1 cellular context compared by ENCODE assay signal in the genomic region with DNA sequence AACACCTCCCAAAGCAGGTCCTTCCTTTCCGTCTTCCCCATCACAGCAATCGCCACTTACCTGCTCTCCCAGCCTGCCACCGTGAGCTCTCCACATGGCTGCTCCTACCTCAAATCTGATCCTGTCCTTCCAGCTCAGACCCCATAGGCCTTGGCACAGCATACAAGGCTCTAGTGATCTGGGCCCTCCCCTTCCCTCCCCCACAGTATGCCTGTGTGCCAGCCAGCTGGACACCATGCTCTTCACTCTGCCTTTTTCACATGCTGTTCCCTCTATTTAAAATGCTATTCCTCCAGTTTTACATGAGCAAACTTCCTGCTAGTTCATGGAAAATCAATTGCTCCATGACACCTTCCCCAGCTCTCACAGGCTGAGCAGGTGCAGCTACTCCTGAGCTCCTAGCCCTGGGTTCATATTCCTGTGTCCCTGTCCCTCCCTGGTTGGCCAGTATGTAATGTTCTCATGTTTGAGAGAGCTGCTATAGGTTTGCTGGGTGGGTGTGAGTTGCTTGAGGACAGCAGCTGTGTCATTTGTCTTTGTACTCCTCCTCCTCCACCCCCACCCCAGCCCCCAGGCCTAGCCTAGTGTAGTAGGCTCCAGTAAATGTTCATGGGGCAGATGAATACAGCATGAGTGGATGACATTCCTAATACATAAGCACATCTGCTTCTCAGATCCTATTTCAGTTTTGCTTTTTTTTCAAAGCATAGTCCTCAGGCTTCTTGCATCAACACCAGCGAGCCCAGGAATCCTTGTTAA.
TF ChIP-seq lines count a peak whose summit lies in the region.

No MANE protein-coding gene starts in this region.

TF ChIP-seq in SK-N-SH treated with all-trans-retinoic acid at 6 μM for 48 hours, 23 proteins besides CTCF, POLR2A, EP300 and RAD21 (continued from another document):
- TF ChIP-seq POU6F1 (CRISPR knock-in tag; IDR thresholded peaks at IDR 0.05; ENCODE audit: borderline replicate concordance, low read depth) (no peak), ISL1 (CRISPR knock-in tag; IDR thresholded peaks at IDR 0.05) (no peak)
